8 cellular contexts compared by ENCODE assay signal in genomic region chr17:16439303-16439791, GRCh38. TPM values are rescaled to one million over a fixed set of nuclear protein-coding genes. Genes with fewer than 3 reads are reported as not detected.
DNase-seq lines count a peak whose midpoint lies in the region; ATAC-seq lines count a peak whose summit lies in the region.

No MANE protein-coding gene starts in this region.

- H3K4me3 Mint-ChIP-seq in stimulated activated naive CD8-positive, alpha-beta T cell treated with anti-CD3 and anti-CD28 coated beads, Interleukin-15, Interleukin-2, amounts not matched to agents 100 ng/mL and 50 ng/mL, for 24 hours, result peak overlapping the region; percentile 99

- H3K4me1 Mint-ChIP-seq in stimulated activated naive CD8-positive, alpha-beta T cell treated with anti-CD3 and anti-CD28 coated beads, Interleukin-15, Interleukin-2, amounts not matched to agents 100 ng/mL and 50 ng/mL, for 24 hours (ENCODE audit: low read depth), result peaks cover 58% of the 10 kb centered on the region

- H3K36me3 ChIP-seq in ectodermal cell (ENCODE audit: control insufficient read depth, insufficient read depth, low read length), result peaks cover 42% of the 10 kb centered on the region

- no peaks in the 10 kb centered on the region for H3K27me3 ChIP-seq in ectodermal cell (ENCODE audit: control insufficient read depth, insufficient read depth, low read length, poor library complexity, severe bottlenecking)

- peaks cover 3% of the 10 kb centered on the region for H3K27me3 Mint-ChIP-seq in stimulated activated naive CD8-positive, alpha-beta T cell treated with anti-CD3 and anti-CD28 coated beads, Interleukin-15, Interleukin-2, amounts not matched to agents 100 ng/mL and 50 ng/mL, for 24 hours

- H3K4me1 ChIP-seq in ectodermal cell (ENCODE audit: control insufficient read depth, insufficient read depth, low read length), result peaks cover 39% of the 10 kb centered on the region

- ATAC-seq in stimulated activated naive CD8-positive, alpha-beta T cell treated with anti-CD3 and anti-CD28 coated beads, Interleukin-15, Interleukin-2, amounts not matched to agents 100 U/mL and 50 U/mL, for 24 hours, result no peak

- H3K9me3 ChIP-seq in ectodermal cell (ENCODE audit: control insufficient read depth, low read length), result no peaks in the 10 kb centered on the region

- H3K4me3 ChIP-seq in ectodermal cell (ENCODE audit: insufficient read depth, low read depth, low read length), result peak overlapping the region; percentile 84

- H3K36me3 Mint-ChIP-seq in stimulated activated naive CD8-positive, alpha-beta T cell treated with anti-CD3 and anti-CD28 coated beads, Interleukin-15, Interleukin-2, amounts not matched to agents 100 ng/mL and 50 ng/mL, for 24 hours (ENCODE audit: low read depth), result peaks cover 55% of the 10 kb centered on the region

- no peak for DNase-seq in stimulated activated naive CD8-positive, alpha-beta T cell treated with anti-CD3 and anti-CD28 coated beads, Interleukin-15, Interleukin-2, amounts not matched to agents 100 U/mL and 50 U/mL, for 24 hours
- DNase-seq in OCI-M1 (lab: John Stamatoyannopoulos, UW) (peak; percentile 37), myocyte (ENCODE audit: low read depth) (peak; percentile 18), NCI-H1436 treated with DMSO at 0.1 percent for 48 hours (lab: John Stamatoyannopoulos, UW) (no peak), NCI-H187 (lab: John Stamatoyannopoulos, UW) (no peak), glomerular visceral epithelial cell (ENCODE audit: extremely low spot score) (no peak)

- 1% methylated on average over 25 of the region's 25 CpGs for WGBS in ectodermal cell, 2 experiments

- no peaks in the 10 kb centered on the region for H3K9me3 Mint-ChIP-seq in stimulated activated naive CD8-positive, alpha-beta T cell treated with anti-CD3 and anti-CD28 coated beads, Interleukin-15, Interleukin-2, amounts not matched to agents 100 ng/mL and 50 ng/mL, for 24 hours

- H3K27ac Mint-ChIP-seq in stimulated activated naive CD8-positive, alpha-beta T cell treated with anti-CD3 and anti-CD28 coated beads, Interleukin-15, Interleukin-2, amounts not matched to agents 100 ng/mL and 50 ng/mL, for 24 hours, result peak overlapping the region; percentile 100

- peak overlapping the region; percentile 27 for H3K27ac ChIP-seq in ectodermal cell (ENCODE audit: insufficient read depth, low read depth, low read length, poor library complexity, severe bottlenecking)

RNA-seq across cellular contexts. Expression of gene TRPV2, which starts 24.0 kb away (rescaled TPM):
- polyA plus RNA-seq in ectodermal cell (2013, experiment 1 of 4), result 2.3 TPM
- polyA plus RNA-seq in ectodermal cell (2013, experiment 2 of 4), result 0.91 TPM
- 0.96 TPM for polyA plus RNA-seq in ectodermal cell (2013, experiment 3 of 4)
- 2.1 TPM for polyA plus RNA-seq in ectodermal cell (2013, experiment 4 of 4)
- total RNA-seq in myocyte, result 13.1 and 16.1 TPM in 2 replicates
- polyA plus RNA-seq in myocyte (2012), result 30.3 TPM

RNA-seq across cellular contexts. Expression of gene LRRC75A, which starts 52.6 kb away (rescaled TPM):
- 5.4 TPM for polyA plus RNA-seq in ectodermal cell (2013, experiment 1 of 4)
- polyA plus RNA-seq in ectodermal cell (2013, experiment 2 of 4), result 5.7 TPM
- polyA plus RNA-seq in ectodermal cell (2013, experiment 3 of 4), result 4.1 TPM
- 4.5 TPM for polyA plus RNA-seq in ectodermal cell (2013, experiment 4 of 4)
- 0.21 and 0.51 TPM in 2 replicates for total RNA-seq in myocyte
- polyA plus RNA-seq in myocyte (2012), result 2.3 TPM

RNA-seq across cellular contexts. Expression of gene UBB, which starts 58.5 kb away (rescaled TPM):
- 1,913 TPM for polyA plus RNA-seq in ectodermal cell (2013, experiment 1 of 4)
- polyA plus RNA-seq in ectodermal cell (2013, experiment 2 of 4), result 1,887 TPM
- polyA plus RNA-seq in ectodermal cell (2013, experiment 3 of 4), result 2,235 TPM
- 2,415 TPM for polyA plus RNA-seq in ectodermal cell (2013, experiment 4 of 4)
- 823 and 904 TPM in 2 replicates for total RNA-seq in myocyte
- 2,496 TPM for polyA plus RNA-seq in myocyte (2012)

Comparison
In these comparisons a context has a peak if more than half of its experiments do, and no peak if none do; other contexts are left out.
1. DNase-seq: peak in OCI-M1 (single experiment) and myocyte (single experiment); none in stimulated activated naive CD8-positive, alpha-beta T cell treated with anti-CD3 and anti-CD28 coated beads, Interleukin-15, Interleukin-2, amounts not matched to agents 100 U/mL and 50 U/mL, for 24 hours (single experiment), NCI-H1436 treated with DMSO at 0.1 percent for 48 hours (single experiment), NCI-H187 (0 of 2) and glomerular visceral epithelial cell (single experiment).